22 cellular contexts compared by ENCODE assay signal in the genomic region with DNA sequence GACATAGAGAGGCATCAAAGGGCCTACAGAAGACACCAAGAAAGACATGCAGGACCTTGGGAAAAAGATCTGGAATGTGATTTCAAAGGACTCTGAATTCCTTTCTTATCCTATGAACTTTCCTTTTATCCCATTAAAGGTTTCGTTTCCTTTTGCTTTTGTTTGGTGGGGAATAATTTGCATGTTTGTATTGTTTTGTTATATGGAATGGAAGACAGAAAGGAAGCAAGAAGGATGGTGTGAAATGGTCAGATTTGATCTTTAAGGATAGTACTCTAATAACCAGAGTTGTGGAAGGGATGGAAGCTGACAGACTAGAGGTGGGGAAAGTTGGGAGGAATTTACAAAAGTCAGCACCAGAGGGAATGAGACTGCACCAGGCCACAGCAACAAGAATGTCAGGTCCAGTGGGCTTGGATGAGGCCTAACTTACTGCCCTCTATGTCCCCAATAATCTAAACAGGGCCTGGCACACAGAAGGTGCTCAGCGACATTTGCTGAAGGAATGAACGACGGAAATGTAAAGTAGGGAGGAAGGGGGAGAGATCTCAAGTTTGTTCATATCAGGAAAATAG.
DNase-seq lines count a peak whose midpoint lies in the region; ATAC-seq and TF ChIP-seq lines count a peak whose summit lies in the region.
"Had no signal": no experiment of that assay in that cellular context is flagged by ENCODE, and none has a peak within 500 bp of the region (broad histone marks: within the 10 kb centered on the region; RNA-seq: fewer than 3 reads in every experiment).

No MANE protein-coding gene starts in this region.

- CTCF ChIA-PET in CD8-positive, alpha-beta memory T cell (lab: Charles Lee), result no interaction called here
- CTCF ChIA-PET in Panc1 (lab: Charles Lee), result no interaction called here

- no peaks in the 10 kb centered on the region for H3K36me3 Mint-ChIP-seq in CD8-positive, alpha-beta memory T cell
- H3K36me3 Mint-ChIP-seq: IgD-negative memory B cell had no signal

- intact Hi-C loops in Panc1 (cut with micrococcal nuclease; ENCODE audit: unreplicated experiment), result no loop called here
- intact Hi-C loops in right lobe of liver (cut with DNase I), result no loop called here
- intact Hi-C loops in stomach (cut with DNase I; ENCODE audit: low total_unique reads), result no loop called here

- no peak overlapping the region for H3K4me3 ChIP-seq in CD8-positive, alpha-beta memory T cell (ENCODE audit: low read length)
- H3K4me3 ChIP-seq in Panc1 (ENCODE audit: low read depth in 2 of 2, low read length in 2 of 2) (no peak overlapping the region), right lobe of liver (no peak overlapping the region), stomach (no peak overlapping the region), foreskin fibroblast (ENCODE audit: low read depth in 1 of 2, low read length in 2 of 2) (no peak overlapping the region)
- H3K4me3 ChIP-seq: BLaER1 treated with 17β-estradiol and CSF1 and Interleukin-3, amounts not matched to agents 10 nM and 100 nM; SJCRH30 had no signal

- no peak overlapping the region for H3K27ac Mint-ChIP-seq in CD8-positive, alpha-beta memory T cell
- H3K27ac Mint-ChIP-seq: CD4-positive, alpha-beta T cell; IgD-negative memory B cell had no signal

- H3K27me3 ChIP-seq in CD8-positive, alpha-beta memory T cell (ENCODE audit: insufficient read depth, low read length, poor library complexity, severe bottlenecking), result no peaks in the 10 kb centered on the region
- H3K27me3 ChIP-seq in Panc1 (ENCODE audit: control insufficient read depth, insufficient read depth, low read length) (no peaks in the 10 kb centered on the region), right lobe of liver (no peaks in the 10 kb centered on the region), stomach (peaks cover 0 to 3% (median 0%) of the 10 kb centered on the region in 3 donors)
- H3K27me3 ChIP-seq: BLaER1 treated with 17β-estradiol and CSF1 and Interleukin-3, amounts not matched to agents 10 nM and 100 nM; SJCRH30 had no signal

- peak overlapping the region; percentile 66 for H3K27ac ChIP-seq in CD8-positive, alpha-beta memory T cell (ENCODE audit: low read depth, low read length)
- H3K27ac ChIP-seq in Panc1 (ENCODE audit: low read length), result peak overlapping the region; percentile 51; the same call in 1 of the 2 replicates
- H3K27ac ChIP-seq in right lobe of liver, result peak overlapping the region in 2 of 3 donors; percentile 62 to 85
- peak overlapping the region in 3 of 5 donors; percentile 65 to 78 (median 74) for H3K27ac ChIP-seq in stomach
- H3K27ac ChIP-seq: SJCRH30 had no signal

- peaks cover 0 to 16% (median 3%) of the 10 kb centered on the region in 5 donors for H3K9me3 Mint-ChIP-seq in CD8-positive, alpha-beta memory T cell

- 71% methylated on average over 4 of the region's 4 CpGs for WGBS in right lobe of liver (ENCODE audit: insufficient coverage, low coverage, low lambda C conversion rate, missing lambda C conversion rate)
- 82 to 92% (median 82%) methylated on average over 4 of the region's 4 CpGs for WGBS in stomach, 5 donors

- no peaks in the 10 kb centered on the region for H3K4me1 ChIP-seq in CD8-positive, alpha-beta memory T cell (ENCODE audit: insufficient read depth, low read length)
- H3K4me1 ChIP-seq in Panc1 (ENCODE audit: control insufficient read depth, insufficient read depth, low read length) (peaks cover 7% of the 10 kb centered on the region), right lobe of liver (peaks cover 0 to 28% (median 12%) of the 10 kb centered on the region in 4 donors), stomach (peaks cover 11 to 22% (median 17%) of the 10 kb centered on the region in 4 donors)

- no peak for TF ChIP-seq EP300 in stomach (IDR thresholded peaks at IDR 0.05)

- in situ Hi-C loops in Panc1 (cut with HindIII; ENCODE audit: low pct_unique_long_range_greater_than_20kb, low sequenced_read_pairs), result no loop called here

- no TSS peak for BruUV-seq in Panc1 (replicated peaks; lab: Mats Ljungman, UMichigan)

- no peak overlapping the region for H3K4me3 Mint-ChIP-seq in CD8-positive, alpha-beta memory T cell
- H3K4me3 Mint-ChIP-seq: CD4-positive, alpha-beta T cell; IgD-negative memory B cell had no signal

- POLR2A ChIA-PET in CD8-positive, alpha-beta memory T cell (lab: Charles Lee), result no interaction called here
- POLR2A ChIA-PET in Panc1 (lab: Charles Lee), result no interaction called here

- H3K9me3 ChIP-seq in CD8-positive, alpha-beta memory T cell (ENCODE audit: low read length), result no peaks in the 10 kb centered on the region
- H3K9me3 ChIP-seq in Panc1 (ENCODE audit: control insufficient read depth, insufficient read depth, low read depth, low read length) (peaks cover 3% of the 10 kb centered on the region; the same call in 1 of the 2 replicates), right lobe of liver (no peaks in the 10 kb centered on the region), stomach (no peaks in the 10 kb centered on the region)
- H3K9me3 ChIP-seq: BLaER1 treated with 17β-estradiol and CSF1 and Interleukin-3, amounts not matched to agents 10 nM and 100 nM; SJCRH30 had no signal

- TF ChIP-seq CTCF in Panc1 (IDR thresholded peaks at IDR 0.05), result no peak
- no peak for TF ChIP-seq CTCF in right lobe of liver (IDR thresholded peaks at IDR 0.05)
- no peak for TF ChIP-seq CTCF in stomach (IDR thresholded peaks at IDR 0.05)
- no peak for TF ChIP-seq CTCF in foreskin fibroblast (IDR thresholded peaks at IDR 0.05; ENCODE audit: low read depth, low read length)

- DNase-seq in CD8-positive, alpha-beta memory T cell, result no peak
- DNase-seq in Panc1 (ENCODE audit: low read depth, low spot score), result no peak
- DNase-seq in right lobe of liver, result no peak
- DNase-seq in stomach, result no peak
- no peak for DNase-seq in foreskin fibroblast
- DNase-seq in stimulated activated CD8-positive, alpha-beta memory T cell treated with anti-CD3 and anti-CD28 coated beads, Interleukin-4, amount 100 ng/mL, for 48 hours, result no peak
- no peak for DNase-seq in anterior cingulate cortex (lab: John Stamatoyannopoulos, UW)
- DNase-seq: AML-193; CD4-positive, alpha-beta T cell; DND-41; NCI-H1105; NCI-H1436 treated with DMSO at 0.1 percent for 48 hours; NCI-H1930; NCI-H446; NCI-H524 treated with DMSO at 0.1 percent for 48 hours; NCI-H774; PC-3; SJCRH30 had no signal

- H3K4me1 Mint-ChIP-seq in CD8-positive, alpha-beta memory T cell, result no peaks in the 10 kb centered on the region
- H3K4me1 Mint-ChIP-seq: IgD-negative memory B cell had no signal

- H3K27me3 Mint-ChIP-seq in CD8-positive, alpha-beta memory T cell, result peaks cover 0 to 1% of the 10 kb centered on the region in 2 donors
- H3K27me3 Mint-ChIP-seq: CD4-positive, alpha-beta T cell; IgD-negative memory B cell had no signal

- no peak for TF ChIP-seq POLR2A in right lobe of liver (IDR thresholded peaks at IDR 0.05)
- no peak for TF ChIP-seq POLR2A in stomach (IDR thresholded peaks at IDR 0.05)

- H3K36me3 ChIP-seq in CD8-positive, alpha-beta memory T cell (ENCODE audit: insufficient read depth, low read length), result no peaks in the 10 kb centered on the region
- H3K36me3 ChIP-seq in Panc1 (ENCODE audit: control insufficient read depth, insufficient read depth, low read length) (no peaks in the 10 kb centered on the region), right lobe of liver (no peaks in the 10 kb centered on the region), stomach (no peaks in the 10 kb centered on the region)
- H3K36me3 ChIP-seq: BLaER1 treated with 17β-estradiol and CSF1 and Interleukin-3, amounts not matched to agents 10 nM and 100 nM; SJCRH30 had no signal

- ATAC-seq in Panc1 (no peak), right lobe of liver (no peak)
- ATAC-seq: HCT116, PC-3, SK-N-SH treated with all-trans-retinoic acid at 6 μM for 48 hours had no signal
